8 cellular contexts compared by ENCODE assay signal in genomic region chr15:92903956-92904831, GRCh38. TPM values are rescaled to one million over a fixed set of nuclear protein-coding genes. Genes with fewer than 3 reads are reported as not detected.
DNase-seq lines count a peak whose midpoint lies in the region; ATAC-seq, FAIRE-seq and TF ChIP-seq lines count a peak whose summit lies in the region.

No MANE protein-coding gene starts in this region.

- TF ChIP-seq CTCF in BE2C (IDR thresholded peaks at IDR 0.05; ENCODE audit: low read depth, low read length) (no peak), choroid plexus epithelial cell (conservative IDR thresholded peaks at IDR 0.05; ENCODE audit: low read depth, low read length) (no peak)

- POLR2A ChIA-PET in activated CD4-positive, alpha-beta T cell treated with anti-CD3 and anti-CD28 coated beads for 36 hours (lab: Charles Lee) = interaction anchor here (1.0 to 5.7 kb wide), 6 partner anchors 11 to 96 kb away, joined by 3 to 111 read pairs (median 5); no protein-coding TSS in a partner anchor

- peaks cover 77% of the 10 kb centered on the region for H3K36me3 Mint-ChIP-seq in activated CD4-positive, alpha-beta T cell treated with anti-CD3 and anti-CD28 coated beads for 36 hours (ENCODE audit: low read depth)

- peak; percentile 80 for ATAC-seq in HG03442 (IDR thresholded peaks at IDR 0.05; ENCODE audit: unreplicated experiment)
- peak; percentile 80 for ATAC-seq in activated CD4-positive, alpha-beta T cell treated with anti-CD3 and anti-CD28 coated beads for 36 hours

- peak; percentile 91 for FAIRE-seq in GM19239 (lab: Jason Lieb, UNC)

- peaks cover 22% of the 10 kb centered on the region for H3K36me3 ChIP-seq in BE2C

- intact Hi-C loops in activated CD4-positive, alpha-beta T cell treated with anti-CD3 and anti-CD28 coated beads for 36 hours (cut with DNase I, micrococcal nuclease) = loop anchor here (1.0 to 10.0 kb wide), 7 partner anchors 22 to 1972 kb away; partner anchors contain the start of genes HDDC3 (in 1 of the 2), MCTP2 (in 1 of the 2) and SLCO3A1 (in 1 of the 2)

- H3K4me3 Mint-ChIP-seq in activated CD4-positive, alpha-beta T cell treated with anti-CD3 and anti-CD28 coated beads for 36 hours = peak overlapping the region; percentile 81

- no peaks in the 10 kb centered on the region for H3K27me3 Mint-ChIP-seq in activated CD4-positive, alpha-beta T cell treated with anti-CD3 and anti-CD28 coated beads for 36 hours

- peaks cover 6% of the 10 kb centered on the region for H3K4me1 ChIP-seq in BE2C

- peaks cover 3% of the 10 kb centered on the region for H3K9me3 Mint-ChIP-seq in activated CD4-positive, alpha-beta T cell treated with anti-CD3 and anti-CD28 coated beads for 36 hours (ENCODE audit: low read depth)

- CTCF ChIA-PET in activated CD4-positive, alpha-beta T cell treated with anti-CD3 and anti-CD28 coated beads for 36 hours (lab: Charles Lee) = interaction anchor here (0.8 to 9.6 kb wide), 9 partner anchors 10 to 281 kb away, joined by 3 to 80 read pairs (median 9); no protein-coding TSS in a partner anchor

- H3K9me3 ChIP-seq in BE2C = no peaks in the 10 kb centered on the region

- H3K4me3 ChIP-seq in BE2C (ENCODE audit: low read depth, low read length) (peak overlapping the region; percentile 91), choroid plexus epithelial cell (ENCODE audit: low read depth, low read length) (peak overlapping the region; percentile 66)

- H3K27ac Mint-ChIP-seq in activated CD4-positive, alpha-beta T cell treated with anti-CD3 and anti-CD28 coated beads for 36 hours = peak overlapping the region; percentile 98

- H3K27me3 ChIP-seq in BE2C = no peaks in the 10 kb centered on the region

- DNase-seq in BE2C = peak; percentile 99
- DNase-seq in GM19239 (ENCODE audit: insufficient read length, low spot score) = peak; percentile 28
- DNase-seq in NCI-H510A treated with DMSO at 0.1 percent for 48 hours (lab: John Stamatoyannopoulos, UW) = peak; percentile 100
- DNase-seq in activated CD4-positive, alpha-beta T cell treated with anti-CD3 and anti-CD28 coated beads for 36 hours = peak; percentile 100
- DNase-seq in choroid plexus epithelial cell (ENCODE audit: low read depth) = peak; percentile 99
- DNase-seq in kidney glomerular epithelial cell (lab: John Stamatoyannopoulos, UW) = peak; percentile 98
- DNase-seq in stimulated activated CD4-positive, alpha-beta T cell treated with anti-CD3 and anti-CD28 coated beads, Interleukin-15, amount 100 ng/mL, for 48 hours (ENCODE audit: low read depth in 2 of 2) = peak; percentile 98 to 99

- H3K4me1 Mint-ChIP-seq in activated CD4-positive, alpha-beta T cell treated with anti-CD3 and anti-CD28 coated beads for 36 hours = peaks cover 48% of the 10 kb centered on the region

RNA-seq across cellular contexts. Expression of gene CHD2, which starts 4.1 kb away (rescaled TPM):
- polyA plus RNA-seq in BE2C (2012; ENCODE audit: insufficient read depth, insufficient read length, low read depth) = 77.7 TPM
- 100 to 1,000 TPM; 118 to 149 TPM for total RNA-seq in activated CD4-positive, alpha-beta T cell treated with anti-CD3 and anti-CD28 coated beads for 36 hours

Comparison
In these comparisons a context has a peak if more than half of its experiments do, and no peak if none do; other contexts are left out.
1. Peak in every context shown above with its lines: DNase-seq, ATAC-seq and H3K4me3 ChIP-seq.
2. DNase-seq: peak in every context shown above with its lines; median percentile 100 in NCI-H510A treated with DMSO at 0.1 percent for 48 hours; 100 in activated CD4-positive, alpha-beta T cell treated with anti-CD3 and anti-CD28 coated beads for 36 hours; 99 in BE2C; 99 in choroid plexus epithelial cell; 98 in stimulated activated CD4-positive, alpha-beta T cell treated with anti-CD3 and anti-CD28 coated beads, Interleukin-15, amount 100 ng/mL, for 48 hours; 98 in kidney glomerular epithelial cell; 28 in GM19239.